Comparison of ENCODE assay signal across 21 cellular contexts in the genomic region with DNA sequence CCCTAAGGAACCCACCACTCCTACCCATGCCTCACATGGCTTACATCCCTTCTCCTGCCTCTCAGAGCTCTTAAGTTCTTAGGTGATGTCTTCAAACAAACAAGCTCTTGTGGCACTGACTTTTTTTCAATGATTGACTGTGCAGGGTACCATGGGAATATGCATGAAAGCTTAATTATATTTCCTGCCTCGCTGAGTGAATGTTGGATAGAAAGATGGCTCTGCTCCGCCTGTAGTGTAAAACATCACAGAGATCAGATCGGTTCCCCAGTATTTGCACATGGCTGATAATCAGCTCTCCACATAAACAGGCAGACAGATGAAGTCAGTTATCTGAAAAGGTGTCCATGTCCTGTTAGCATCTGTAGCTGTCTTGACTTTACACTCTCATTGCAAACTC.
"Had no signal": no experiment of that assay in that cellular context is flagged by ENCODE, and none has a peak within 500 bp of the region (broad histone marks: within the 10 kb centered on the region; RNA-seq: fewer than 3 reads in every experiment).

No MANE protein-coding gene starts in this region.

- H3K9me3 ChIP-seq: esophagus muscularis mucosa, gastroesophageal sphincter, heart left ventricle, lower lobe of right lung, mucosa of descending colon had no signal

- H3K27ac ChIP-seq: coronary artery, dorsolateral prefrontal cortex, esophagus muscularis mucosa, foreskin keratinocyte, gastroesophageal sphincter, heart left ventricle, hepatocyte, left lung, lower lobe of right lung had no signal

- DNase-seq: dermis blood vessel endothelial cell; dorsolateral prefrontal cortex; effector CD4-positive, alpha-beta T cell; effector memory CD4-positive, alpha-beta T cell; foreskin keratinocyte; heart left ventricle; left lung; left ventricle myocardium superior; lower lobe of right lung; mesenchymal stem cell; mucosa of descending colon; naive B cell had no signal

- H3K4me2 ChIP-seq: hepatocyte had no signal

- FAIRE-seq: colon, endothelial cell of umbilical vein, frontal cortex, islet of Langerhans, keratinocyte had no signal

- ATAC-seq: foreskin keratinocyte, gastroesophageal sphincter, heart left ventricle, left lung, left ventricle myocardium superior, lower lobe of right lung, mucosa of descending colon had no signal

- H3K4me1 ChIP-seq: esophagus muscularis mucosa, foreskin keratinocyte, gastroesophageal sphincter, heart left ventricle, left lung, lower lobe of right lung had no signal

- H2AFZ ChIP-seq: hepatocyte had no signal

- H3K27me3 ChIP-seq: dorsolateral prefrontal cortex, esophagus muscularis mucosa, foreskin keratinocyte, gastroesophageal sphincter, heart left ventricle, hepatocyte, left lung had no signal

- H3K79me2 ChIP-seq: hepatocyte had no signal

- H3K4me3 ChIP-seq: coronary artery, dorsolateral prefrontal cortex, esophagus muscularis mucosa, gastroesophageal sphincter, heart left ventricle, hepatocyte, left lung, lower lobe of right lung, mucosa of descending colon had no signal

- H3K36me3 ChIP-seq: esophagus muscularis mucosa, gastroesophageal sphincter, heart left ventricle, left lung, lower lobe of right lung had no signal
